1 cellular context compared by ENCODE assay signal in genomic region chr1:110477445-110477957, GRCh38.
TF ChIP-seq lines count a peak whose summit lies in the region.

No MANE protein-coding gene starts in this region.

TF ChIP-seq in GM12878, 131 proteins besides CTCF, POLR2A, EP300 and RAD21:
- no peak for TF ChIP-seq ZBTB33 (IDR thresholded peaks at IDR 0.05)
- TF ChIP-seq E4F1 (IDR thresholded peaks at IDR 0.05; ENCODE audit: borderline replicate concordance, partially characterized antibody), result no peak
- TF ChIP-seq TCF3 (IDR thresholded peaks at IDR 0.05; ENCODE audit: borderline replicate concordance, insufficient read depth, low read depth, low read length), result no peak
- no peak for TF ChIP-seq STAT3 (IDR thresholded peaks at IDR 0.05; ENCODE audit: low read depth, low read length)
- no peak for TF ChIP-seq RCOR1 (conservative IDR thresholded peaks at IDR 0.05; ENCODE audit: low read depth, low read length)
- no peak for TF ChIP-seq BCL11A (IDR thresholded peaks at IDR 0.05; ENCODE audit: low read depth, low read length)
- no peak for TF ChIP-seq NFXL1 (IDR thresholded peaks at IDR 0.05; ENCODE audit: borderline replicate concordance)
